In genomic region chr3:16861432-16861831, GRCh38 we compare ENCODE assay signal across 29 cellular contexts.
"Had no signal": no experiment of that assay in that cellular context is flagged by ENCODE, and none has a peak within 500 bp of the region (broad histone marks: within the 10 kb centered on the region; RNA-seq: fewer than 3 reads in every experiment).

No MANE protein-coding gene starts in this region.

- H3K4me3 ChIP-seq: stomach, suprapubic skin, testis, thoracic aorta, thyroid gland, tibial artery, tibial nerve, transverse colon, upper lobe of left lung, upper lobe of right lung, uterus, vagina had no signal

- H3K27me3 ChIP-seq: stomach, suprapubic skin, testis, thyroid gland, tibial artery, tibial nerve, transverse colon, upper lobe of left lung, upper lobe of right lung, uterus, vagina had no signal

- H3K4me3 Mint-ChIP-seq: stimulated activated effector memory CD8-positive, alpha-beta T cell treated with anti-CD3 and anti-CD28 coated beads, Interleukin-12 subunit alpha, Interleukin-12 subunit beta, amount 100 ng/mL, for 72 hours; stimulated activated memory B cell treated with anti-CD40 and anti-IgM and Interleukin-4, amounts not matched to agents 10 μg/mL and 1 μg/mL and 100 μg/mL, for 72 hours; stimulated activated naive B cell treated with anti-CD40 and anti-IgM and Interleukin-4, amounts not matched to agents 10 μg/mL and 1 μg/mL and 100 μg/mL, for 72 hours; stimulated activated naive CD8-positive, alpha-beta T cell treated with anti-CD3 and anti-CD28 coated beads, Interleukin-15, amount 100 ng/mL, for 72 hours; stimulated activated naive CD8-positive, alpha-beta T cell treated with anti-CD3 and anti-CD28 coated beads, Interleukin-15, Interleukin-2, amounts not matched to agents 100 ng/mL and 50 ng/mL, for 24 hours; type B pancreatic cell had no signal

- H3K27ac Mint-ChIP-seq: stimulated activated effector memory CD8-positive, alpha-beta T cell treated with anti-CD3 and anti-CD28 coated beads, Interleukin-12 subunit alpha, Interleukin-12 subunit beta, amount 100 ng/mL, for 72 hours; stimulated activated memory B cell treated with anti-CD40 and anti-IgM and Interleukin-4, amounts not matched to agents 10 μg/mL and 1 μg/mL and 100 μg/mL, for 72 hours; stimulated activated naive B cell treated with anti-CD40 and anti-IgM and Interleukin-4, amounts not matched to agents 10 μg/mL and 1 μg/mL and 100 μg/mL, for 72 hours; stimulated activated naive CD8-positive, alpha-beta T cell treated with anti-CD3 and anti-CD28 coated beads, Interleukin-15, Interleukin-2, amounts not matched to agents 100 ng/mL and 50 ng/mL, for 24 hours; type B pancreatic cell had no signal

- FAIRE-seq: urothelium cell line had no signal

- H3K27me3 Mint-ChIP-seq: stimulated activated memory B cell treated with anti-CD40 and anti-IgM and Interleukin-4, amounts not matched to agents 10 μg/mL and 1 μg/mL and 100 μg/mL, for 72 hours; stimulated activated naive CD8-positive, alpha-beta T cell treated with anti-CD3 and anti-CD28 coated beads, Interleukin-15, amount 100 ng/mL, for 72 hours; stimulated activated naive CD8-positive, alpha-beta T cell treated with anti-CD3 and anti-CD28 coated beads, Interleukin-15, Interleukin-2, amounts not matched to agents 100 ng/mL and 50 ng/mL, for 24 hours; type B pancreatic cell had no signal

- H3K9me3 Mint-ChIP-seq: stimulated activated effector memory CD8-positive, alpha-beta T cell treated with anti-CD3 and anti-CD28 coated beads, Interleukin-12 subunit alpha, Interleukin-12 subunit beta, amount 100 ng/mL, for 72 hours; stimulated activated memory B cell treated with anti-CD40 and anti-IgM and Interleukin-4, amounts not matched to agents 10 μg/mL and 1 μg/mL and 100 μg/mL, for 72 hours; stimulated activated naive B cell treated with anti-CD40 and anti-IgM and Interleukin-4, amounts not matched to agents 10 μg/mL and 1 μg/mL and 100 μg/mL, for 72 hours; stimulated activated naive CD8-positive, alpha-beta T cell treated with anti-CD3 and anti-CD28 coated beads, Interleukin-15, amount 100 ng/mL, for 72 hours; stimulated activated naive CD8-positive, alpha-beta T cell treated with anti-CD3 and anti-CD28 coated beads, Interleukin-15, Interleukin-2, amounts not matched to agents 100 ng/mL and 50 ng/mL, for 24 hours; type B pancreatic cell had no signal

- H3K9me3 ChIP-seq: stomach, suprapubic skin, testis, thoracic aorta, thyroid gland, tibial artery, transverse colon, upper lobe of left lung, upper lobe of right lung, uterus, vagina had no signal

- H3K36me3 Mint-ChIP-seq: stimulated activated effector memory CD8-positive, alpha-beta T cell treated with anti-CD3 and anti-CD28 coated beads, Interleukin-12 subunit alpha, Interleukin-12 subunit beta, amount 100 ng/mL, for 72 hours; stimulated activated memory B cell treated with anti-CD40 and anti-IgM and Interleukin-4, amounts not matched to agents 10 μg/mL and 1 μg/mL and 100 μg/mL, for 72 hours; stimulated activated naive B cell treated with anti-CD40 and anti-IgM and Interleukin-4, amounts not matched to agents 10 μg/mL and 1 μg/mL and 100 μg/mL, for 72 hours; type B pancreatic cell had no signal

- ATAC-seq: stimulated activated effector memory CD8-positive, alpha-beta T cell treated with anti-CD3 and anti-CD28 coated beads, Interleukin-12 subunit alpha, Interleukin-12 subunit beta, amount 100 ng/mL, for 72 hours; stimulated activated memory B cell treated with anti-CD40 and anti-IgM and Interleukin-4, amounts not matched to agents 10 μg/mL and 1 μg/mL and 100 μg/mL, for 72 hours; stimulated activated naive B cell treated with anti-CD40 and anti-IgM and Interleukin-4, amounts not matched to agents 10 μg/mL and 1 μg/mL and 100 μg/mL, for 72 hours; stimulated activated naive CD8-positive, alpha-beta T cell treated with anti-CD3 and anti-CD28 coated beads, Interleukin-15, amount 100 ng/mL, for 72 hours; stimulated activated naive CD8-positive, alpha-beta T cell treated with anti-CD3 and anti-CD28 coated beads, Interleukin-15, Interleukin-2, amounts not matched to agents 100 U/mL and 50 U/mL, for 24 hours; upper lobe of right lung had no signal

- H3K4me1 ChIP-seq: stomach, suprapubic skin, testis, thyroid gland, transverse colon, upper lobe of left lung, upper lobe of right lung, vagina had no signal

- DNase-seq: stimulated activated CD4-positive, alpha-beta T cell treated with anti-CD3 and anti-CD28 coated beads, Interleukin-2, amount 100 ng/mL, for 48 hours; stimulated activated CD4-positive, alpha-beta T cell treated with anti-CD3 and anti-CD28 coated beads, Interleukin-4, amount 100 ng/mL, for 1 hour; stimulated activated CD4-positive, alpha-beta T cell treated with anti-CD3 and anti-CD28 coated beads, Interleukin-4, amount 100 ng/mL, for 24 hours; stimulated activated CD4-positive, alpha-beta T cell treated with anti-CD3 and anti-CD28 coated beads, Interleukin-4, amount 100 ng/mL, for 4 hours; stimulated activated CD8-positive, alpha-beta memory T cell treated with anti-CD3 and anti-CD28 coated beads, Interleukin-4, amount 100 ng/mL, for 48 hours; stimulated activated naive B cell treated with anti-CD40 and anti-IgM and Interleukin-4, amounts not matched to agents 10 μg/mL and 1 μg/mL and 100 μg/mL, for 72 hours; stimulated activated naive CD4-positive, alpha-beta T cell; stimulated activated naive CD4-positive, alpha-beta T cell treated with Interleukin-2 at 50 U/mL for 16 hours; stimulated activated naive CD8-positive, alpha-beta T cell treated with anti-CD3 and anti-CD28 coated beads, Interleukin-15, amount 100 ng/mL, for 72 hours; stimulated activated naive CD8-positive, alpha-beta T cell treated with anti-CD3 and anti-CD28 coated beads, Interleukin-15, Interleukin-2, amounts not matched to agents 100 U/mL and 50 U/mL, for 24 hours; stomach; substantia nigra; testis; thyroid gland; tibial artery; transverse colon; trophoblast cell; upper lobe of left lung; upper lobe of right lung; uterus had no signal

- H3K27ac ChIP-seq: stomach, suprapubic skin, testis, thoracic aorta, thyroid gland, tibial artery, tibial nerve, transverse colon, upper lobe of left lung, upper lobe of right lung, uterus, vagina had no signal

- H3K36me3 ChIP-seq: stomach, suprapubic skin, thoracic aorta, thyroid gland, tibial artery, tibial nerve, transverse colon, upper lobe of left lung, upper lobe of right lung, uterus, vagina had no signal
